Comparison of ENCODE assay signal across 1 cellular context in the genomic region with DNA sequence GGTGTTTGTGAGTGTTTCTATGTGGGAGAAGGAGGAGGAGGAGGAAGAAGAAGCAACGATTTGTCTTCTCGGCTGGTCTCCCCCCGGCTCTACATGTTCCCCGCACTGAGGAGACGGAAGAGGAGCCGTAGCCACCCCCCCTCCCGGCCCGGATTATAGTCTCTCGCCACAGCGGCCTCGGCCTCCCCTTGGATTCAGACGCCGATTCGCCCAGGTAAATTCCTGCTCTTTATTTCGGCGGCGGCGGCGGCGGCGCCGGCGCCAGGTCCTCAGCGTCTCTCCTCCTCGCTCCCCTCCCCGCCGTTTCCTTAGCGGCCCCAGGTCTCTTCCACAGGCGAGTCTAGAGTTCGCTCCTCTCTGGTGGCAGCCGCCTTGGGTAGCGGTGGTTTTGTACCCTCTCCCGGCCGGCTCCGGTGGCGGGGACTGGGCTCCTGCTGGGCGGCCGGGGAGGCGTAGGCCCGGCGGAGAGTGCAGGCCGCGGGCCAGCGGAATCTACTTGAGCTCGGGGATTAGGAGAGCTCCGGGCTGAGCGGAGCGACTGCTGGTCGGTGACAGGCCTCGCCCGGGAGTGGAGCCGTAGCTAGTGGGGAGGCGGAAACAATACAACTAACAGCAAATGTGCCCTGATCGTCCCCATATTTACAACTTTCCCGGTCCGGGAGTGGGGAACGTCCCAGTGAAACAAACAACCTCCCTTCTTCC.
A peak's percentile ranks its signal among the peaks of the same experiment; 100 is the strongest.
TF ChIP-seq lines count a peak whose summit lies in the region.

No MANE protein-coding gene starts in this region.

TF ChIP-seq in HepG2, 621 proteins besides CTCF, POLR2A, EP300 and RAD21 (continued from another document and continues in another):
- TF ChIP-seq, protein P1, sequence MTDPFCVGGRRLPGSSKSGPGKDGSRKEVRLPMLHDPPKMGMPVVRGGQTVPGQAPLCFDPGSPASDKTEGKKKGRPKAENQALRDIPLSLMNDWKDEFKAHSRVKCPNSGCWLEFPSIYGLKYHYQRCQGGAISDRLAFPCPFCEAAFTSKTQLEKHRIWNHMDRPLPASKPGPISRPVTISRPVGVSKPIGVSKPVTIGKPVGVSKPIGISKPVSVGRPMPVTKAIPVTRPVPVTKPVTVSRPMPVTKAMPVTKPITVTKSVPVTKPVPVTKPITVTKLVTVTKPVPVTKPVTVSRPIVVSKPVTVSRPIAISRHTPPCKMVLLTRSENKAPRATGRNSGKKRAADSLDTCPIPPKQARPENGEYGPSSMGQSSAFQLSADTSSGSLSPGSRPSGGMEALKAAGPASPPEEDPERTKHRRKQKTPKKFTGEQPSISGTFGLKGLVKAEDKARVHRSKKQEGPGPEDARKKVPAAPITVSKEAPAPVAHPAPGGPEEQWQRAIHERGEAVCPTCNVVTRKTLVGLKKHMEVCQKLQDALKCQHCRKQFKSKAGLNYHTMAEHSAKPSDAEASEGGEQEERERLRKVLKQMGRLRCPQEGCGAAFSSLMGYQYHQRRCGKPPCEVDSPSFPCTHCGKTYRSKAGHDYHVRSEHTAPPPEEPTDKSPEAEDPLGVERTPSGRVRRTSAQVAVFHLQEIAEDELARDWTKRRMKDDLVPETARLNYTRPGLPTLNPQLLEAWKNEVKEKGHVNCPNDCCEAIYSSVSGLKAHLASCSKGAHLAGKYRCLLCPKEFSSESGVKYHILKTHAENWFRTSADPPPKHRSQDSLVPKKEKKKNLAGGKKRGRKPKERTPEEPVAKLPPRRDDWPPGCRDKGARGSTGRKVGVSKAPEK (CRISPR knock-in tag; IDR thresholded peaks at IDR 0.05; ENCODE audit: borderline replicate concordance), result no peak
- TF ChIP-seq PRPF4 (IDR thresholded peaks at IDR 0.05; ENCODE audit: low read depth, low read length, poor library complexity, severe bottlenecking), result no peak
- TF ChIP-seq PRMT3 (CRISPR knock-in tag; IDR thresholded peaks at IDR 0.05; ENCODE audit: borderline replicate concordance, low read depth), result no peak
- TF ChIP-seq ZNF550 (CRISPR knock-in tag; IDR thresholded peaks at IDR 0.05; ENCODE audit: borderline replicate concordance), result 0 out of 2 replicates have a peak, but pooled peaks have one; percentile 46
- peak; percentile 21; the same call in 1 of the 2 replicates for TF ChIP-seq GATAD1 (CRISPR knock-in tag; IDR thresholded peaks at IDR 0.05)
- TF ChIP-seq ARNTL (CRISPR knock-in tag; IDR thresholded peaks at IDR 0.05), result no peak
- no peak for TF ChIP-seq HMG20A (CRISPR knock-in tag; IDR thresholded peaks at IDR 0.05; ENCODE audit: borderline replicate concordance)
- no peak for TF ChIP-seq EZH2 (conservative IDR thresholded peaks at IDR 0.05; ENCODE audit: low read depth, low read length)
- no peak for TF ChIP-seq ZFYVE20 (CRISPR knock-in tag; IDR thresholded peaks at IDR 0.05; ENCODE audit: borderline replicate concordance, low read depth)
- TF ChIP-seq TRIM24 (CRISPR knock-in tag; IDR thresholded peaks at IDR 0.05), result no peak
- TF ChIP-seq ZNF160 (CRISPR knock-in tag; IDR thresholded peaks at IDR 0.05), result no peak
- TF ChIP-seq ZNF337 (CRISPR knock-in tag; IDR thresholded peaks at IDR 0.05; ENCODE audit: borderline replicate concordance, low read depth), result no peak
- TF ChIP-seq, protein P2, sequence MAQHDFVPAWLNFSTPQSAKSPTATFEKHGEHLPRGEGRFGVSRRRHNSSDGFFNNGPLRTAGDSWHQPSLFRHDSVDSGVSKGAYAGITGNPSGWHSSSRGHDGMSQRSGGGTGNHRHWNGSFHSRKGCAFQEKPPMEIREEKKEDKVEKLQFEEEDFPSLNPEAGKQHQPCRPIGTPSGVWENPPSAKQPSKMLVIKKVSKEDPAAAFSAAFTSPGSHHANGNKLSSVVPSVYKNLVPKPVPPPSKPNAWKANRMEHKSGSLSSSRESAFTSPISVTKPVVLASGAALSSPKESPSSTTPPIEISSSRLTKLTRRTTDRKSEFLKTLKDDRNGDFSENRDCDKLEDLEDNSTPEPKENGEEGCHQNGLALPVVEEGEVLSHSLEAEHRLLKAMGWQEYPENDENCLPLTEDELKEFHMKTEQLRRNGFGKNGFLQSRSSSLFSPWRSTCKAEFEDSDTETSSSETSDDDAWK (CRISPR knock-in tag; IDR thresholded peaks at IDR 0.05), result no peak
- TF ChIP-seq TAF15 (IDR thresholded peaks at IDR 0.05; ENCODE audit: low read depth, low read length, poor library complexity, severe bottlenecking), result peak; percentile 66
- peak; percentile 29; the same call in 1 of the 2 replicates for TF ChIP-seq POGK (CRISPR knock-in tag; conservative IDR thresholded peaks at IDR 0.05)
- TF ChIP-seq ZNF644 (CRISPR knock-in tag; IDR thresholded peaks at IDR 0.05; ENCODE audit: low read depth), result no peak
- TF ChIP-seq, protein P3, sequence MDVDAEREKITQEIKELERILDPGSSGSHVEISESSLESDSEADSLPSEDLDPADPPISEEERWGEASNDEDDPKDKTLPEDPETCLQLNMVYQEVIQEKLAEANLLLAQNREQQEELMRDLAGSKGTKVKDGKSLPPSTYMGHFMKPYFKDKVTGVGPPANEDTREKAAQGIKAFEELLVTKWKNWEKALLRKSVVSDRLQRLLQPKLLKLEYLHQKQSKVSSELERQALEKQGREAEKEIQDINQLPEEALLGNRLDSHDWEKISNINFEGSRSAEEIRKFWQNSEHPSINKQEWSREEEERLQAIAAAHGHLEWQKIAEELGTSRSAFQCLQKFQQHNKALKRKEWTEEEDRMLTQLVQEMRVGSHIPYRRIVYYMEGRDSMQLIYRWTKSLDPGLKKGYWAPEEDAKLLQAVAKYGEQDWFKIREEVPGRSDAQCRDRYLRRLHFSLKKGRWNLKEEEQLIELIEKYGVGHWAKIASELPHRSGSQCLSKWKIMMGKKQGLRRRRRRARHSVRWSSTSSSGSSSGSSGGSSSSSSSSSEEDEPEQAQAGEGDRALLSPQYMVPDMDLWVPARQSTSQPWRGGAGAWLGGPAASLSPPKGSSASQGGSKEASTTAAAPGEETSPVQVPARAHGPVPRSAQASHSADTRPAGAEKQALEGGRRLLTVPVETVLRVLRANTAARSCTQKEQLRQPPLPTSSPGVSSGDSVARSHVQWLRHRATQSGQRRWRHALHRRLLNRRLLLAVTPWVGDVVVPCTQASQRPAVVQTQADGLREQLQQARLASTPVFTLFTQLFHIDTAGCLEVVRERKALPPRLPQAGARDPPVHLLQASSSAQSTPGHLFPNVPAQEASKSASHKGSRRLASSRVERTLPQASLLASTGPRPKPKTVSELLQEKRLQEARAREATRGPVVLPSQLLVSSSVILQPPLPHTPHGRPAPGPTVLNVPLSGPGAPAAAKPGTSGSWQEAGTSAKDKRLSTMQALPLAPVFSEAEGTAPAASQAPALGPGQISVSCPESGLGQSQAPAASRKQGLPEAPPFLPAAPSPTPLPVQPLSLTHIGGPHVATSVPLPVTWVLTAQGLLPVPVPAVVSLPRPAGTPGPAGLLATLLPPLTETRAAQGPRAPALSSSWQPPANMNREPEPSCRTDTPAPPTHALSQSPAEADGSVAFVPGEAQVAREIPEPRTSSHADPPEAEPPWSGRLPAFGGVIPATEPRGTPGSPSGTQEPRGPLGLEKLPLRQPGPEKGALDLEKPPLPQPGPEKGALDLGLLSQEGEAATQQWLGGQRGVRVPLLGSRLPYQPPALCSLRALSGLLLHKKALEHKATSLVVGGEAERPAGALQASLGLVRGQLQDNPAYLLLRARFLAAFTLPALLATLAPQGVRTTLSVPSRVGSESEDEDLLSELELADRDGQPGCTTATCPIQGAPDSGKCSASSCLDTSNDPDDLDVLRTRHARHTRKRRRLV (CRISPR knock-in tag; IDR thresholded peaks at IDR 0.05), result peak; percentile 37; the same call in 1 of the 2 replicates
- TF ChIP-seq, protein P4, sequence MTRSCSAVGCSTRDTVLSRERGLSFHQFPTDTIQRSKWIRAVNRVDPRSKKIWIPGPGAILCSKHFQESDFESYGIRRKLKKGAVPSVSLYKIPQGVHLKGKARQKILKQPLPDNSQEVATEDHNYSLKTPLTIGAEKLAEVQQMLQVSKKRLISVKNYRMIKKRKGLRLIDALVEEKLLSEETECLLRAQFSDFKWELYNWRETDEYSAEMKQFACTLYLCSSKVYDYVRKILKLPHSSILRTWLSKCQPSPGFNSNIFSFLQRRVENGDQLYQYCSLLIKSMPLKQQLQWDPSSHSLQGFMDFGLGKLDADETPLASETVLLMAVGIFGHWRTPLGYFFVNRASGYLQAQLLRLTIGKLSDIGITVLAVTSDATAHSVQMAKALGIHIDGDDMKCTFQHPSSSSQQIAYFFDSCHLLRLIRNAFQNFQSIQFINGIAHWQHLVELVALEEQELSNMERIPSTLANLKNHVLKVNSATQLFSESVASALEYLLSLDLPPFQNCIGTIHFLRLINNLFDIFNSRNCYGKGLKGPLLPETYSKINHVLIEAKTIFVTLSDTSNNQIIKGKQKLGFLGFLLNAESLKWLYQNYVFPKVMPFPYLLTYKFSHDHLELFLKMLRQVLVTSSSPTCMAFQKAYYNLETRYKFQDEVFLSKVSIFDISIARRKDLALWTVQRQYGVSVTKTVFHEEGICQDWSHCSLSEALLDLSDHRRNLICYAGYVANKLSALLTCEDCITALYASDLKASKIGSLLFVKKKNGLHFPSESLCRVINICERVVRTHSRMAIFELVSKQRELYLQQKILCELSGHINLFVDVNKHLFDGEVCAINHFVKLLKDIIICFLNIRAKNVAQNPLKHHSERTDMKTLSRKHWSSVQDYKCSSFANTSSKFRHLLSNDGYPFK (CRISPR knock-in tag; IDR thresholded peaks at IDR 0.05; ENCODE audit: borderline replicate concordance), result no peak
- TF ChIP-seq ZNF670 (CRISPR knock-in tag; IDR thresholded peaks at IDR 0.05; ENCODE audit: borderline replicate concordance), result no peak; the same call in 1 of the 2 replicates
- no peak for TF ChIP-seq ZNF766 (CRISPR knock-in tag; IDR thresholded peaks at IDR 0.05; ENCODE audit: borderline replicate concordance)
- TF ChIP-seq ZNF460 (CRISPR knock-in tag; IDR thresholded peaks at IDR 0.05; ENCODE audit: borderline replicate concordance), result no peak
- no peak for TF ChIP-seq SP1 (IDR thresholded peaks at IDR 0.05)
- no peak for TF ChIP-seq SP1 (CRISPR knock-in tag; IDR thresholded peaks at IDR 0.05)
- TF ChIP-seq FIP1L1 (IDR thresholded peaks at IDR 0.05; ENCODE audit: borderline replicate concordance, insufficient read depth, low read depth, low read length), result no peak
- TF ChIP-seq BORCS8-MEF2B (CRISPR knock-in tag; IDR thresholded peaks at IDR 0.05), result peak; percentile 65
- peak; percentile 55; the same call in 1 of the 2 replicates for TF ChIP-seq KAT8 (CRISPR knock-in tag; IDR thresholded peaks at IDR 0.05)
- 0 out of 2 replicates have a peak, but pooled peaks have one; percentile 22 for TF ChIP-seq ZNF20 (CRISPR knock-in tag; IDR thresholded peaks at IDR 0.05)
- no peak; the same call in 1 of the 2 replicates for TF ChIP-seq FOXC1 (CRISPR knock-in tag; IDR thresholded peaks at IDR 0.05; ENCODE audit: borderline replicate concordance)
- no peak for TF ChIP-seq ATF2 (CRISPR knock-in tag; IDR thresholded peaks at IDR 0.05)
- TF ChIP-seq ZSCAN29 (CRISPR knock-in tag; conservative IDR thresholded peaks at IDR 0.05), result no peak
- TF ChIP-seq SUZ12 (IDR thresholded peaks at IDR 0.05; ENCODE audit: low read depth, low read length), result no peak
- TF ChIP-seq RELA (CRISPR knock-in tag; IDR thresholded peaks at IDR 0.05), result no peak
- no peak for TF ChIP-seq HHEX (CRISPR knock-in tag; IDR thresholded peaks at IDR 0.05)
- TF ChIP-seq, protein P5, sequence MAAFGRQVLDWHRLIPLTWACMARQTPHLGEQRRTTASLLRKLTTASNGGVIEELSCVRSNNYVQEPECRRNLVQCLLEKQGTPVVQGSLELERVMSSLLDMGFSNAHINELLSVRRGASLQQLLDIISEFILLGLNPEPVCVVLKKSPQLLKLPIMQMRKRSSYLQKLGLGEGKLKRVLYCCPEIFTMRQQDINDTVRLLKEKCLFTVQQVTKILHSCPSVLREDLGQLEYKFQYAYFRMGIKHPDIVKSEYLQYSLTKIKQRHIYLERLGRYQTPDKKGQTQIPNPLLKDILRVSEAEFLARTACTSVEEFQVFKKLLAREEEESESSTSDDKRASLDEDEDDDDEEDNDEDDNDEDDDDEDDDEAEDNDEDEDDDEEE (CRISPR knock-in tag; IDR thresholded peaks at IDR 0.05), result no peak
- TF ChIP-seq, protein P6, sequence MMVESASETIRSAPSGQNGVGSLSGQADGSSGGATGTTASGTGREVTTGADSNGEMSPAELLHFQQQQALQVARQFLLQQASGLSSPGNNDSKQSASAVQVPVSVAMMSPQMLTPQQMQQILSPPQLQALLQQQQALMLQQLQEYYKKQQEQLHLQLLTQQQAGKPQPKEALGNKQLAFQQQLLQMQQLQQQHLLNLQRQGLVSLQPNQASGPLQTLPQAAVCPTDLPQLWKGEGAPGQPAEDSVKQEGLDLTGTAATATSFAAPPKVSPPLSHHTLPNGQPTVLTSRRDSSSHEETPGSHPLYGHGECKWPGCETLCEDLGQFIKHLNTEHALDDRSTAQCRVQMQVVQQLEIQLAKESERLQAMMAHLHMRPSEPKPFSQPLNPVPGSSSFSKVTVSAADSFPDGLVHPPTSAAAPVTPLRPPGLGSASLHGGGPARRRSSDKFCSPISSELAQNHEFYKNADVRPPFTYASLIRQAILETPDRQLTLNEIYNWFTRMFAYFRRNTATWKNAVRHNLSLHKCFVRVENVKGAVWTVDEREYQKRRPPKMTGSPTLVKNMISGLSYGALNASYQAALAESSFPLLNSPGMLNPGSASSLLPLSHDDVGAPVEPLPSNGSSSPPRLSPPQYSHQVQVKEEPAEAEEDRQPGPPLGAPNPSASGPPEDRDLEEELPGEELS (CRISPR knock-in tag; IDR thresholded peaks at IDR 0.05), result no peak
